16 cellular contexts compared by ENCODE assay signal in the genomic region with DNA sequence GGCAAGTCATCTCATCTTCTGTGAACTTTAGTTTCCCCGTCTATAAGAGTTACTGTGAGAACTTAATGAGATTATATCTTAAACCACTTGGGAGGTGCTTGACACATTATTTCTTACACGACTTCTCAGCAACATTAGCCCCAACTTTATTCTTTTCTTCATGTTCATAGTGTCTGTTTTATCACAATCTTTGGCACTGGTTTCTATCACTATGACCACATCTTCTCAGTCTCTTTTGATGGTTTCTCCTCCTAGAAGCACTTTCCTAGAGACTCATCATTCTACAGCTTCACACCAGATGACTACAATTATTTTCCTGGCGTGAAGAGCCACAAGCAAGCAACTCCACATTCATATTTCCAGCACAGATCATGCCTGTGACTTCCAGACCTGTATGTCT. TPM values are rescaled to one million over a fixed set of nuclear protein-coding genes. Genes with fewer than 3 reads are reported as not detected.
DNase-seq lines count a peak whose midpoint lies in the region; ATAC-seq and TF ChIP-seq lines count a peak whose summit lies in the region.
"Had no signal": no experiment of that assay in that cellular context is flagged by ENCODE, and none has a peak within 500 bp of the region (broad histone marks: within the 10 kb centered on the region; RNA-seq: fewer than 3 reads in every experiment).

No MANE protein-coding gene starts in this region.

- no peaks in the 10 kb centered on the region for H3K79me2 ChIP-seq in OCI-LY7 (ENCODE audit: insufficient read depth, low read depth, low read length)

- intact Hi-C loops in OCI-LY7 (cut with micrococcal nuclease; ENCODE audit: unreplicated experiment) (no loop called here), natural killer cell (cut with micrococcal nuclease) (no loop called here)

- peaks cover 20 to 42% of the 10 kb centered on the region in 2 donors for H3K27me3 Mint-ChIP-seq in natural killer cell (ENCODE audit: low read depth in 2 of 2)
- H3K27me3 Mint-ChIP-seq: IgD-negative memory B cell had no signal

- H3K4me2 ChIP-seq in OCI-LY7 (ENCODE audit: low read length), result no peak overlapping the region

- H3K4me3 Mint-ChIP-seq in natural killer cell, result peak overlapping the region; percentile 41
- H3K4me3 Mint-ChIP-seq: CD4-positive, alpha-beta T cell; H9; IgD-negative memory B cell had no signal

- no peaks in the 10 kb centered on the region for H4K20me1 ChIP-seq in OCI-LY7 (ENCODE audit: insufficient read depth, low read length)

- no peaks in the 10 kb centered on the region for H3K9me3 Mint-ChIP-seq in natural killer cell
- H3K9me3 Mint-ChIP-seq: CD4-positive, alpha-beta T cell; H9; IgD-negative memory B cell had no signal

- DNase-seq in AG10803 (ENCODE audit: low read depth) (peak; percentile 24), OCI-LY7 (ENCODE audit: low spot score) (no peak), fibroblast of mammary gland (ENCODE audit: low read depth) (peak; percentile 18), natural killer cell (no peak), T-helper 9 cell (no peak)
- no peak for DNase-seq in activated CD8-positive, alpha-beta memory T cell treated with anti-CD3 and anti-CD28 coated beads, Interleukin-2, amount 50 U/mL, for 48 hours
- no peak for DNase-seq in stimulated activated CD8-positive, alpha-beta memory T cell treated with anti-CD3 and anti-CD28 coated beads, Interleukin-4, amount 100 ng/mL, for 48 hours
- DNase-seq: 8988T; BE2C; Caco-2; CD4-positive, alpha-beta T cell; GDM1; H9 had no signal

- 0 out of 2 replicates have a peak, but pooled peaks cover 8% of the 10 kb centered on the region for H3K9me3 ChIP-seq in OCI-LY7 (ENCODE audit: low read length)
- H3K9me3 ChIP-seq: BE2C, Caco-2 had no signal

- POLR2A ChIA-PET in OCI-LY7 (lab: Charles Lee), result interaction anchor here (1.6 kb wide), 1 partner anchor 9 kb away, joined by 5 read pairs; no protein-coding TSS in a partner anchor

- H3K27ac Mint-ChIP-seq in natural killer cell, result peak overlapping the region; percentile 13 to 54
- H3K27ac Mint-ChIP-seq: CD4-positive, alpha-beta T cell; H9; IgD-negative memory B cell had no signal

- H2AFZ ChIP-seq in OCI-LY7 (ENCODE audit: low read length), result peak overlapping the region; percentile 79; the same call in 1 of the 2 replicates

- H3K4me3 ChIP-seq in AG10803 (ENCODE audit: low read length) (no peak overlapping the region), OCI-LY7 (ENCODE audit: low read depth, low read length, poor library complexity, severe bottlenecking) (no peak overlapping the region), fibroblast of mammary gland (ENCODE audit: control insufficient read depth, low read depth, low read length) (no peak overlapping the region)

- TF ChIP-seq CTCF in AG10803 (conservative IDR thresholded peaks at IDR 0.05; ENCODE audit: low read length), result no peak
- no peak for TF ChIP-seq CTCF in OCI-LY7 (conservative IDR thresholded peaks at IDR 0.05; ENCODE audit: low read length)
- TF ChIP-seq CTCF in fibroblast of mammary gland (conservative IDR thresholded peaks at IDR 0.05; ENCODE audit: control insufficient read depth, insufficient read depth, low read depth, low read length), result no peak
- no peak for TF ChIP-seq CTCF in natural killer cell (IDR thresholded peaks at IDR 0.05)

- ATAC-seq in natural killer cell, result peak; percentile 82 to 91 (median 82)
- ATAC-seq: HepG2 had no signal

- no peak overlapping the region for H3K27ac ChIP-seq in OCI-LY7 (ENCODE audit: low read depth, low read length, poor library complexity, severe bottlenecking)
- H3K27ac ChIP-seq: C4-2B had no signal

- H3K36me3 ChIP-seq in OCI-LY7 (ENCODE audit: insufficient read depth, low read length), result no peaks in the 10 kb centered on the region; the same call in 1 of the 2 replicates
- H3K36me3 ChIP-seq: BE2C had no signal

- no peaks in the 10 kb centered on the region for H3K9me2 ChIP-seq in OCI-LY7 (ENCODE audit: insufficient read depth, low read length)

- no TSS peak for BruUV-seq in OCI-LY7 (replicated peaks; lab: Mats Ljungman, UMichigan)

- H3K4me1 Mint-ChIP-seq in natural killer cell, result peaks cover 34 to 41% of the 10 kb centered on the region in 2 donors
- H3K4me1 Mint-ChIP-seq: H9 had no signal

- no peaks in the 10 kb centered on the region for H3K36me3 Mint-ChIP-seq in natural killer cell
- H3K36me3 Mint-ChIP-seq: IgD-negative memory B cell had no signal

- CTCF ChIA-PET in OCI-LY7 (lab: Charles Lee; ENCODE audit: unreplicated experiment), result no interaction called here

- peaks cover 15% of the 10 kb centered on the region for H3K4me1 ChIP-seq in OCI-LY7 (ENCODE audit: insufficient read depth, low read length, poor library complexity, severe bottlenecking)
- H3K4me1 ChIP-seq: BE2C, Caco-2 had no signal

RNA-seq across cellular contexts. Expression of a gene that starts 26.5 kb away (rescaled TPM):
- 14.3 and 20.4 TPM in 2 replicates for total RNA-seq in OCI-LY7 (2014; rRNA removed; shearing (Covaris generic))
- total RNA-seq in OCI-LY7 (2022) (31.6 and 32.8 TPM in 2 replicates), natural killer cell (10 to 100 TPM; 13.1 to 14.0 (median 13.9) TPM)

Comparison
In these comparisons a context has a peak if more than half of its experiments do, and no peak if none do; other contexts are left out.
1. DNase-seq: peak in AG10803 (single experiment) and fibroblast of mammary gland (single experiment); none in OCI-LY7 (single experiment), natural killer cell (single experiment), T-helper 9 cell (single experiment), activated CD8-positive, alpha-beta memory T cell treated with anti-CD3 and anti-CD28 coated beads, Interleukin-2, amount 50 U/mL, for 48 hours (single experiment) and stimulated activated CD8-positive, alpha-beta memory T cell treated with anti-CD3 and anti-CD28 coated beads, Interleukin-4, amount 100 ng/mL, for 48 hours (single experiment).